ENCODE assay signal across 8 cellular contexts in genomic region chr15:72319985-72320671, GRCh38. TPM values are rescaled to one million over a fixed set of nuclear protein-coding genes. Genes with fewer than 3 reads are reported as not detected.
A peak's percentile ranks its signal among the peaks of the same experiment; 100 is the strongest.
DNase-seq lines count a peak whose midpoint lies in the region; ATAC-seq and TF ChIP-seq lines count a peak whose summit lies in the region.

TSS of gene CELF6 (minus strand) at chr15:72320157. CDS start at chr15:72319874, 283 bp downstream.

- POLR2A ChIA-PET in activated CD4-positive, alpha-beta T cell treated with anti-CD3 and anti-CD28 coated beads for 36 hours (lab: Charles Lee), result no interaction called here

- peak within 1 kb of the TSS; percentile 21 for H3K27ac Mint-ChIP-seq in activated CD4-positive, alpha-beta T cell treated with anti-CD3 and anti-CD28 coated beads for 36 hours

- intact Hi-C loops in activated CD4-positive, alpha-beta T cell treated with anti-CD3 and anti-CD28 coated beads for 36 hours (cut with DNase I, micrococcal nuclease), result loop anchor here (1.0 to 5.0 kb wide), 6 partner anchors 48 to 367 kb away; partner anchors contain the start of genes HEXA (in 2 of the 2), ARIH1 (in 1 of the 2), BBS4 (in 1 of the 2) and HIGD2B (in 1 of the 2)

- H3K4me3 Mint-ChIP-seq in activated CD4-positive, alpha-beta T cell treated with anti-CD3 and anti-CD28 coated beads for 36 hours, result peak within 1 kb of the TSS; percentile 71

- H3K9me3 Mint-ChIP-seq in activated CD4-positive, alpha-beta T cell treated with anti-CD3 and anti-CD28 coated beads for 36 hours (ENCODE audit: low read depth), result peaks cover 8% of the 10 kb centered on the region

- H3K4me1 Mint-ChIP-seq in activated CD4-positive, alpha-beta T cell treated with anti-CD3 and anti-CD28 coated beads for 36 hours, result peaks cover 15% of the 10 kb centered on the region

- ATAC-seq in HG02943 (IDR thresholded peaks at IDR 0.05; ENCODE audit: low read depth, unreplicated experiment), result peak; percentile 60
- peak; percentile 78 for ATAC-seq in activated CD4-positive, alpha-beta T cell treated with anti-CD3 and anti-CD28 coated beads for 36 hours

- DNase-seq in GM03348 (ENCODE audit: low spot score), result peak; percentile 88
- peak; percentile 40 for DNase-seq in NCI-H345 treated with DMSO at 0.1 percent for 48 hours (lab: John Stamatoyannopoulos, UW; ENCODE audit: unreplicated experiment)
- peak; percentile 84 for DNase-seq in activated CD4-positive, alpha-beta T cell treated with anti-CD3 and anti-CD28 coated beads for 36 hours
- DNase-seq in cerebellar nuclear complex (lab: John Stamatoyannopoulos, UW), result peak; percentile 79 to 80
- peak; percentile 41 for DNase-seq in kidney epithelial cell (ENCODE audit: low read depth)
- DNase-seq in stimulated activated CD4-positive, alpha-beta T cell treated with anti-CD3 and anti-CD28 coated beads, Interleukin-15, amount 100 ng/mL, for 24 hours, result peak; percentile 79
- no peak for DNase-seq in KG1 (lab: John Stamatoyannopoulos, UW)

- no peaks in the 10 kb centered on the region for H3K36me3 ChIP-seq in kidney epithelial cell (ENCODE audit: control insufficient read depth, insufficient read depth, low read length)

- CTCF ChIA-PET in activated CD4-positive, alpha-beta T cell treated with anti-CD3 and anti-CD28 coated beads for 36 hours (lab: Charles Lee), result interaction anchor here (1.0 to 1.4 kb wide), 3 partner anchors 10 to 144 kb away, joined by 3 to 4 read pairs (median 3); no protein-coding TSS in a partner anchor

- H3K27me3 Mint-ChIP-seq in activated CD4-positive, alpha-beta T cell treated with anti-CD3 and anti-CD28 coated beads for 36 hours, result peaks cover 8% of the 10 kb centered on the region

- H3K36me3 Mint-ChIP-seq in activated CD4-positive, alpha-beta T cell treated with anti-CD3 and anti-CD28 coated beads for 36 hours (ENCODE audit: low read depth), result peaks cover 6% of the 10 kb centered on the region

- no peak for TF ChIP-seq CTCF in kidney epithelial cell (IDR thresholded peaks at IDR 0.05; ENCODE audit: insufficient read depth, low read length, poor library complexity, severe bottlenecking)

- peak within 1 kb of the TSS; percentile 57 for H3K4me3 ChIP-seq in kidney epithelial cell (ENCODE audit: low read depth, low read length)

- H3K27me3 ChIP-seq in kidney epithelial cell (ENCODE audit: control insufficient read depth, insufficient read depth, low read length), result peaks cover 16% of the 10 kb centered on the region

RNA-seq across cellular contexts. Expression of gene CELF6, which starts in this region (rescaled TPM):
- under 1 TPM; 0.37 to 0.40 TPM for total RNA-seq in activated CD4-positive, alpha-beta T cell treated with anti-CD3 and anti-CD28 coated beads for 36 hours
- 0.29 and 0.41 TPM in 2 replicates for total RNA-seq in kidney epithelial cell

Comparison
In these comparisons a context has a peak if more than half of its experiments do, and no peak if none do; other contexts are left out.
1. Peak in DNase-seq and ATAC-seq in activated CD4-positive, alpha-beta T cell treated with anti-CD3 and anti-CD28 coated beads for 36 hours; RNA of the gene not detected or under 1 TPM.
2. Peak in DNase-seq and H3K4me3 ChIP-seq in kidney epithelial cell; RNA of the gene not detected or under 1 TPM.